Comparison of ENCODE assay signal across 22 cellular contexts in genomic region chr5:41232797-41233196, GRCh38. TPM values are rescaled to one million over a fixed set of nuclear protein-coding genes. Genes with fewer than 3 reads are reported as not detected.
DNase-seq lines count a peak whose midpoint lies in the region; ATAC-seq, FAIRE-seq and TF ChIP-seq lines count a peak whose summit lies in the region.
"Had no signal": no experiment of that assay in that cellular context is flagged by ENCODE, and none has a peak within 500 bp of the region (broad histone marks: within the 10 kb centered on the region; RNA-seq: fewer than 3 reads in every experiment).

No MANE protein-coding gene starts in this region.

- H3K27me3 ChIP-seq in HepG2 (ENCODE audit: control insufficient read depth in 1 of 2, insufficient read depth in 2 of 2, low read length in 2 of 2) = no peaks in the 10 kb centered on the region
- no peaks in the 10 kb centered on the region for H3K27me3 ChIP-seq in right lobe of liver
- H3K27me3 ChIP-seq: BE2C, BLaER1 had no signal

- DNase-seq in HepG2 (ENCODE audit: low spot score) (no peak), right lobe of liver (no peak), RCC 7860 (ENCODE audit: low spot score) (no peak), GM20000 (ENCODE audit: low spot score) (no peak)
- DNase-seq: ACHN; BE2C; C1 segment of cervical spinal cord; CD4-positive, alpha-beta memory T cell; CD4-positive, CD25-positive, alpha-beta regulatory T cell; CD8-positive, alpha-beta memory T cell; COR-L47; DMS79 treated with DMSO at 0.1 percent for 48 hours; GF-D8 had no signal

- POLR2A ChIA-PET in HepG2 (lab: Yijun Ruan, JAX) = no interaction called here

- intact Hi-C loops in HepG2 (cut with micrococcal nuclease; ENCODE audit: unreplicated experiment) (no loop called here), right lobe of liver (cut with DNase I) (no loop called here)

- TF ChIP-seq CTCF in HepG2 (CRISPR knock-in tag; IDR thresholded peaks at IDR 0.05) = no peak
- TF ChIP-seq CTCF in right lobe of liver (IDR thresholded peaks at IDR 0.05) = no peak
- TF ChIP-seq CTCF in GM20000 (IDR thresholded peaks at IDR 0.05; ENCODE audit: extremely low read depth, missing control alignments) = no peak

- CTCF ChIA-PET in HepG2 (lab: Yijun Ruan, JAX; ENCODE audit: low intra/inter-chr PET ratio, low total read pairs) = no interaction called here

- H4K20me1 ChIP-seq in HepG2 (ENCODE audit: insufficient read depth, low read length) = no peaks in the 10 kb centered on the region
- H4K20me1 ChIP-seq: BLaER1 had no signal

- FAIRE-seq in HepG2 (lab: Jason Lieb, UNC) (no peak), RCC 7860 (lab: Jason Lieb, UNC) (peak; percentile 68)
- FAIRE-seq: D721Med, G401.6, GM12891, GM19239 had no signal

- ATAC-seq in HepG2 = no peak
- ATAC-seq in right lobe of liver = no peak
- ATAC-seq in GM19395 (IDR thresholded peaks at IDR 0.05; ENCODE audit: unreplicated experiment) = no peak

- TF ChIP-seq EP300 in HepG2 (IDR thresholded peaks at IDR 0.05; ENCODE audit: low read depth in 2 of 2, low read length in 2 of 2) (no peak), HepG2 (CRISPR knock-in tag; IDR thresholded peaks at IDR 0.05; ENCODE audit: borderline replicate concordance) (no peak)

- H3K9ac ChIP-seq in HepG2 (ENCODE audit: insufficient read depth, low read depth, low read length) = no peak overlapping the region
- H3K9ac ChIP-seq: BLaER1 had no signal

- no TSS peak for BruUV-seq in HepG2 (replicated peaks; lab: Mats Ljungman, UMichigan)

- H3K27ac ChIP-seq in HepG2 (ENCODE audit: extremely low read length, insufficient read depth, low read length) (no peak overlapping the region), right lobe of liver (no peak overlapping the region)
- H3K27ac ChIP-seq: 22Rv1, BLaER1 had no signal

- H3K4me1 ChIP-seq in HepG2 (ENCODE audit: insufficient read depth, low read length) (no peaks in the 10 kb centered on the region), right lobe of liver (no peaks in the 10 kb centered on the region)
- H3K4me1 ChIP-seq: BLaER1 had no signal

- H3K9me3 ChIP-seq in HepG2 (ENCODE audit: low read length) (peaks cover 14% of the 10 kb centered on the region; the same call in 1 of the 2 replicates), right lobe of liver (no peaks in the 10 kb centered on the region)
- H3K9me3 ChIP-seq: BE2C had no signal

- in situ Hi-C loops in HepG2 (cut with HindIII; ENCODE audit: extremely low pct_ligation_motif_present, low pct_unique_long_range_greater_than_20kb) = no loop called here

- no peak overlapping the region for H2AFZ ChIP-seq in HepG2 (ENCODE audit: low read length)

- no peak overlapping the region for H3K4me3 ChIP-seq in HepG2 (replicated peaks in 1 of 3; ENCODE audit: insufficient read depth in 1 of 3, low read depth in 2 of 3, low read length in 3 of 3)
- no peak overlapping the region for H3K4me3 ChIP-seq in right lobe of liver
- H3K4me3 ChIP-seq: BLaER1 had no signal

- no peak overlapping the region for H3K4me2 ChIP-seq in HepG2 (ENCODE audit: low read depth, low read length)
- H3K4me2 ChIP-seq: BLaER1 had no signal

- no peaks in the 10 kb centered on the region for H3K79me2 ChIP-seq in HepG2 (ENCODE audit: insufficient read depth, low read length)

- H3K36me3 ChIP-seq in HepG2 (replicated peaks in 1 of 2; ENCODE audit: control insufficient read depth in 1 of 2, insufficient read depth in 2 of 2, low read length in 2 of 2) (no peaks in the 10 kb centered on the region), right lobe of liver (no peaks in the 10 kb centered on the region)
- H3K36me3 ChIP-seq: BE2C, BLaER1 had no signal

- TF ChIP-seq RAD21 in HepG2 (CRISPR knock-in tag; IDR thresholded peaks at IDR 0.05) = no peak

- TF ChIP-seq POLR2A in HepG2 (IDR thresholded peaks at IDR 0.05; ENCODE audit: insufficient read depth in 1 of 2, low read depth in 2 of 2, low read length in 2 of 2) (no peak), right lobe of liver (IDR thresholded peaks at IDR 0.05) (no peak)

TF ChIP-seq in HepG2, 621 proteins besides CTCF, POLR2A, EP300 and RAD21:
- TF ChIP-seq CHD2 (IDR thresholded peaks at IDR 0.05; ENCODE audit: low read depth, low read length) (no peak), MAFK (conservative IDR thresholded peaks at IDR 0.05 in 1 of 2, IDR thresholded peaks at IDR 0.05 in 1 of 2; ENCODE audit: low read length in 2 of 2) (peak in 1 of 2 experiments; percentile 57; a peak in 2 of 4 replicates), ZC3H4 (CRISPR knock-in tag; IDR thresholded peaks at IDR 0.05; ENCODE audit: borderline replicate concordance) (no peak), HMG20B (CRISPR knock-in tag; conservative IDR thresholded peaks at IDR 0.05) (no peak), ZSCAN9 (CRISPR knock-in tag; IDR thresholded peaks at IDR 0.05; ENCODE audit: borderline replicate concordance) (no peak), MAFF (IDR thresholded peaks at IDR 0.05; ENCODE audit: low read depth, low read length) (0 out of 2 replicates have a peak, but pooled peaks have one; percentile 22), ZNF138 (CRISPR knock-in tag; IDR thresholded peaks at IDR 0.05; ENCODE audit: low read depth) (no peak), MED8 (CRISPR knock-in tag; IDR thresholded peaks at IDR 0.05; ENCODE audit: insufficient replicate concordance) (no peak), ZNF143 (CRISPR knock-in tag; IDR thresholded peaks at IDR 0.05) (no peak), ZNF260 (CRISPR knock-in tag; IDR thresholded peaks at IDR 0.05; ENCODE audit: borderline replicate concordance, low read depth) (no peak)
- TF ChIP-seq, protein P1, sequence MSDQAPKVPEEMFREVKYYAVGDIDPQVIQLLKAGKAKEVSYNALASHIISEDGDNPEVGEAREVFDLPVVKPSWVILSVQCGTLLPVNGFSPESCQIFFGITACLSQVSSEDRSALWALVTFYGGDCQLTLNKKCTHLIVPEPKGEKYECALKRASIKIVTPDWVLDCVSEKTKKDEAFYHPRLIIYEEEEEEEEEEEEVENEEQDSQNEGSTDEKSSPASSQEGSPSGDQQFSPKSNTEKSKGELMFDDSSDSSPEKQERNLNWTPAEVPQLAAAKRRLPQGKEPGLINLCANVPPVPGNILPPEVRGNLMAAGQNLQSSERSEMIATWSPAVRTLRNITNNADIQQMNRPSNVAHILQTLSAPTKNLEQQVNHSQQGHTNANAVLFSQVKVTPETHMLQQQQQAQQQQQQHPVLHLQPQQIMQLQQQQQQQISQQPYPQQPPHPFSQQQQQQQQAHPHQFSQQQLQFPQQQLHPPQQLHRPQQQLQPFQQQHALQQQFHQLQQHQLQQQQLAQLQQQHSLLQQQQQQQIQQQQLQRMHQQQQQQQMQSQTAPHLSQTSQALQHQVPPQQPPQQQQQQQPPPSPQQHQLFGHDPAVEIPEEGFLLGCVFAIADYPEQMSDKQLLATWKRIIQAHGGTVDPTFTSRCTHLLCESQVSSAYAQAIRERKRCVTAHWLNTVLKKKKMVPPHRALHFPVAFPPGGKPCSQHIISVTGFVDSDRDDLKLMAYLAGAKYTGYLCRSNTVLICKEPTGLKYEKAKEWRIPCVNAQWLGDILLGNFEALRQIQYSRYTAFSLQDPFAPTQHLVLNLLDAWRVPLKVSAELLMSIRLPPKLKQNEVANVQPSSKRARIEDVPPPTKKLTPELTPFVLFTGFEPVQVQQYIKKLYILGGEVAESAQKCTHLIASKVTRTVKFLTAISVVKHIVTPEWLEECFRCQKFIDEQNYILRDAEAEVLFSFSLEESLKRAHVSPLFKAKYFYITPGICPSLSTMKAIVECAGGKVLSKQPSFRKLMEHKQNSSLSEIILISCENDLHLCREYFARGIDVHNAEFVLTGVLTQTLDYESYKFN (CRISPR knock-in tag; conservative IDR thresholded peaks at IDR 0.05) = no peak

RNA-seq across cellular contexts. Expression of gene C6, which starts 19.5 kb away (rescaled TPM):
- 2.5 and 4.7 TPM in 2 replicates for total RNA-seq in HepG2 (2016; rRNA removed; fragmentation: Illumina TruSeq; extraction: Trizol)
- total RNA-seq in HepG2 (2016; cell fraction: cytosol; rRNA removed; fragmentation: Illumina TruSeq; extraction: Trizol; ENCODE audit: low read depth) = 0.18 and 0.20 TPM in 2 replicates
- 2.3 and 3.2 TPM in 2 replicates for total RNA-seq in HepG2 (2016; cell fraction: insoluble cytoplasmic fraction; rRNA removed; fragmentation: Illumina TruSeq; extraction: Trizol)
- total RNA-seq in HepG2 (2016; cell fraction: membrane; rRNA removed; fragmentation: Illumina TruSeq; extraction: Trizol) = 0.56 and 0.76 TPM in 2 replicates
- 5.1 and 6.5 TPM in 2 replicates for total RNA-seq in HepG2 (2016; cell fraction: nucleus; rRNA removed; fragmentation: Illumina TruSeq; extraction: Trizol)
- 0.28 and 0.61 TPM in 2 replicates for polyA plus RNA-seq in HepG2 (2011; rRNA removed)
- polyA plus RNA-seq in HepG2 (2011; cell fraction: cytosol; rRNA removed) = 0.19 and 0.25 TPM in 2 replicates
- polyA plus RNA-seq in HepG2 (2011; cell fraction: nucleus; rRNA removed) = 0.18 and 0.33 TPM in 2 replicates
- polyA plus RNA-seq in HepG2 (2012) = 0.19 and 0.37 TPM in 2 replicates
- polyA plus RNA-seq in HepG2 (2016; cell fraction: cytosol; fragmentation: Illumina TruSeq; extraction: Trizol; ENCODE audit: low read depth) = 0.23 and 0.29 TPM in 2 replicates
- 1.5 and 1.7 TPM in 2 replicates for polyA plus RNA-seq in HepG2 (2016; cell fraction: insoluble cytoplasmic fraction; fragmentation: Illumina TruSeq; extraction: Trizol; ENCODE audit: low read depth)
- polyA plus RNA-seq in HepG2 (2016; cell fraction: membrane; fragmentation: Illumina TruSeq; extraction: Trizol; ENCODE audit: low read depth) = 0.37 and 0.43 TPM in 2 replicates
- 5.1 TPM in 2 replicates for polyA plus RNA-seq in HepG2 (2016; cell fraction: nucleus; fragmentation: Illumina TruSeq; extraction: Trizol; ENCODE audit: insufficient read depth, low read depth)
- 1.2 TPM in 1 of 2 replicates, not detected in the other for polyA minus RNA-seq in HepG2 (2011; rRNA and poly(A)+ RNA removed; ENCODE audit: low replicate concordance)
- polyA minus RNA-seq in HepG2 (2011; cell fraction: cytosol; rRNA and poly(A)+ RNA removed) = 0.30 and 0.70 TPM in 2 replicates
- polyA minus RNA-seq in HepG2 (2011; cell fraction: nucleus; rRNA and poly(A)+ RNA removed) = 0.52 and 1.6 TPM in 2 replicates
- total RNA-seq in right lobe of liver = 100 to 1,000 TPM; 284 to 753 (median 402) TPM
- total RNA-seq: A172; CD4-positive, alpha-beta memory T cell; CD4-positive, CD25-positive, alpha-beta regulatory T cell; CD8-positive, alpha-beta memory T cell had no signal
- polyA plus RNA-seq: CD14-positive monocyte; CD4-positive, alpha-beta memory T cell; CD4-positive, CD25-positive, alpha-beta regulatory T cell; CD8-positive, alpha-beta memory T cell had no signal

Comparison
In these comparisons a context has a peak if more than half of its experiments do, and no peak if none do; other contexts are left out.
1. RNA of gene C6, which starts 19.5 kb away (total RNA-seq): 284 to 753 TPM in right lobe of liver; 0.18 to 6.5 TPM in HepG2; every median in the first group is over 10 times any median in the second.